In the genomic region with DNA sequence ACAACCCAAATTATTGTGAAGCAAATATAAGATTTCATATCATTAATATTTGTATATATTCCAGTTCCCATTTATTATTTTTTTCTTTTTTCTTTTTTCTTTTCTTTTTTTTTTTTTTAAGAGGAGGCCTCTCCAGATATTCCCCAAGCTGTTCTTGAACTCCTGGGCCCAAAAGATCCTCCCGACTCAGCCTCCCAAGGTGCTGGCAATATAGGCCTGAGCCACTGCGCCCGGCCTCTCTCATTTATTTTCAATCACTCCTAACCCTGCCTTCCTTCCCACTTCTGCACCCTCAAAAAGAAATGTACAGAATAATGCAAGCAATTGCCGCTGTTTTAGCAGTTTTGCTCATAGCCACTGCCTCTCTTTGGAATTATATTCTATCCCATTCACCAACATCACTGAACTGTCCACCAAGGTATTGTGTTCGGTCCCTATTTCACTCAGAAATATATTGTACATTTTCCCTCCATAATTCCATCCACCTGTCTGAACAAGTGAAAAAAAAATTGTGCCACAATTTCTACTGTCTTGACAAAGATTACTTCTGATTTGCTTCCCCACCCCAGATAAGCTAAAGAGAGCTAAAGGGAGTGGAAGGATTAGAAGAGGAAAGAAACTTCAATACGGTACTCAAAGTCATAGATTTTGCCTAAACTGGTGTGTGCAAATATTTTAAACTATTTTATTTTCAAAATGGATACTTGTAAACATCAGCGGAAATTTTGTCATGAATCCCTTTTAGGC, we compare ENCODE assay signal across 9 cellular contexts. TPM values are rescaled to one million over a fixed set of nuclear protein-coding genes. Genes with fewer than 3 reads are reported as not detected.
A peak's percentile ranks its signal among the peaks of the same experiment; 100 is the strongest.
DNase-seq lines count a peak whose midpoint lies in the region; ATAC-seq and TF ChIP-seq lines count a peak whose summit lies in the region.
"Had no signal": no experiment of that assay in that cellular context is flagged by ENCODE, and none has a peak within 500 bp of the region (broad histone marks: within the 10 kb centered on the region; RNA-seq: fewer than 3 reads in every experiment).

No MANE protein-coding gene starts in this region.

- TF ChIP-seq CTCF in HFF-Myc (IDR thresholded peaks at IDR 0.05; ENCODE audit: low read depth, low read length, missing control alignments) = no peak

- POLR2A ChIA-PET in activated CD4-positive, alpha-beta memory T cell treated with anti-CD3 and anti-CD28 coated beads for 36 hours (lab: Charles Lee) = interaction anchor here (0.9 to 7.0 kb wide), 15 partner anchors 12 to 154 kb away, joined by 3 to 88 read pairs (median 7); a partner anchor contains a TSS

- H3K4me1 Mint-ChIP-seq in activated CD4-positive, alpha-beta memory T cell treated with anti-CD3 and anti-CD28 coated beads for 36 hours (ENCODE audit: low read depth) = peaks cover 49% of the 10 kb centered on the region
- peaks cover 64% of the 10 kb centered on the region for H3K4me1 Mint-ChIP-seq in stimulated activated memory B cell treated with anti-CD40 and anti-IgM and Interleukin-4, amounts not matched to agents 10 μg/mL and 1 μg/mL and 100 μg/mL, for 72 hours

- H3K4me1 ChIP-seq in right cardiac atrium (ENCODE audit: control insufficient read depth, insufficient read depth, low read length) = no peaks in the 10 kb centered on the region

- peak overlapping the region; percentile 99 for H3K27ac Mint-ChIP-seq in activated CD4-positive, alpha-beta memory T cell treated with anti-CD3 and anti-CD28 coated beads for 36 hours
- H3K27ac Mint-ChIP-seq in stimulated activated memory B cell treated with anti-CD40 and anti-IgM and Interleukin-4, amounts not matched to agents 10 μg/mL and 1 μg/mL and 100 μg/mL, for 72 hours = peak overlapping the region; percentile 100

- no peaks in the 10 kb centered on the region for H3K9me3 Mint-ChIP-seq in activated CD4-positive, alpha-beta memory T cell treated with anti-CD3 and anti-CD28 coated beads for 36 hours
- H3K9me3 Mint-ChIP-seq in stimulated activated memory B cell treated with anti-CD40 and anti-IgM and Interleukin-4, amounts not matched to agents 10 μg/mL and 1 μg/mL and 100 μg/mL, for 72 hours = no peaks in the 10 kb centered on the region

- no peaks in the 10 kb centered on the region for H3K27me3 ChIP-seq in right cardiac atrium (ENCODE audit: control insufficient read depth, insufficient read depth)
- H3K27me3 ChIP-seq: adrenal gland had no signal

- H3K4me3 Mint-ChIP-seq in activated CD4-positive, alpha-beta memory T cell treated with anti-CD3 and anti-CD28 coated beads for 36 hours = peak overlapping the region; percentile 98
- H3K4me3 Mint-ChIP-seq in stimulated activated memory B cell treated with anti-CD40 and anti-IgM and Interleukin-4, amounts not matched to agents 10 μg/mL and 1 μg/mL and 100 μg/mL, for 72 hours = peak overlapping the region; percentile 95

- H3K9me3 ChIP-seq in right cardiac atrium (ENCODE audit: control insufficient read depth, low read length) = no peaks in the 10 kb centered on the region
- H3K9me3 ChIP-seq: adrenal gland had no signal

- DNase-seq in HFF-Myc (ENCODE audit: extremely low read depth, low read depth) (no peak), right cardiac atrium (no peak), NCI-H774 (lab: John Stamatoyannopoulos, UW) (no peak), amygdala (lab: John Stamatoyannopoulos, UW) (no peak)
- peak; percentile 49 for DNase-seq in activated CD4-positive, alpha-beta memory T cell treated with anti-CD3 and anti-CD28 coated beads for 36 hours

- no peak for ATAC-seq in right cardiac atrium
- ATAC-seq in stimulated activated memory B cell treated with anti-CD40 and anti-IgM and Interleukin-4, amounts not matched to agents 10 μg/mL and 1 μg/mL and 100 μg/mL, for 72 hours = no peak
- ATAC-seq in HG03439 (IDR thresholded peaks at IDR 0.05; ENCODE audit: unreplicated experiment) = no peak
- ATAC-seq in HG03520 (IDR thresholded peaks at IDR 0.05; ENCODE audit: unreplicated experiment) = no peak

- no peak overlapping the region for H3K27ac ChIP-seq in right cardiac atrium (ENCODE audit: low read length)

- H3K4me3 ChIP-seq in HFF-Myc (replicated peaks; ENCODE audit: low read depth, low read length) = peak overlapping the region; percentile 85
- H3K4me3 ChIP-seq in right cardiac atrium (ENCODE audit: low read length) = peak overlapping the region; percentile 90

- CTCF ChIA-PET in activated CD4-positive, alpha-beta memory T cell treated with anti-CD3 and anti-CD28 coated beads for 36 hours (lab: Charles Lee) = interaction anchor here (0.7 to 3.3 kb wide), 5 partner anchors 11 to 156 kb away, joined by 3 to 15 read pairs (median 4); no protein-coding TSS in a partner anchor

- intact Hi-C loops in activated CD4-positive, alpha-beta memory T cell treated with anti-CD3 and anti-CD28 coated beads for 36 hours (cut with micrococcal nuclease) = no loop called here
- intact Hi-C loops in right cardiac atrium (cut with DNase I) = loop anchor here (5.0 to 10.0 kb wide), 3 partner anchors 146 to 156 kb away; no protein-coding TSS in a partner anchor

- H3K27me3 Mint-ChIP-seq in activated CD4-positive, alpha-beta memory T cell treated with anti-CD3 and anti-CD28 coated beads for 36 hours = no peaks in the 10 kb centered on the region
- no peaks in the 10 kb centered on the region for H3K27me3 Mint-ChIP-seq in stimulated activated memory B cell treated with anti-CD40 and anti-IgM and Interleukin-4, amounts not matched to agents 10 μg/mL and 1 μg/mL and 100 μg/mL, for 72 hours

- WGBS in right cardiac atrium = 75% methylated on average over 7 of the region's 7 CpGs

- peaks cover 33% of the 10 kb centered on the region for H3K36me3 Mint-ChIP-seq in activated CD4-positive, alpha-beta memory T cell treated with anti-CD3 and anti-CD28 coated beads for 36 hours
- peaks cover 37% of the 10 kb centered on the region for H3K36me3 Mint-ChIP-seq in stimulated activated memory B cell treated with anti-CD40 and anti-IgM and Interleukin-4, amounts not matched to agents 10 μg/mL and 1 μg/mL and 100 μg/mL, for 72 hours

RNA-seq across cellular contexts. Expression of a gene that starts 1.9 kb away (rescaled TPM):
- 100 to 1,000 TPM; 215 to 228 TPM for total RNA-seq in activated CD4-positive, alpha-beta memory T cell treated with anti-CD3 and anti-CD28 coated beads for 36 hours
- 10 to 100 TPM; 26.2 to 27.5 (median 26.6) TPM for total RNA-seq in right cardiac atrium
- polyA plus RNA-seq in right cardiac atrium = 10.8 TPM

RNA-seq across cellular contexts. Expression of a gene that starts 12.6 kb away (rescaled TPM):
- 10 to 100 TPM; 20.7 to 22.8 TPM for total RNA-seq in activated CD4-positive, alpha-beta memory T cell treated with anti-CD3 and anti-CD28 coated beads for 36 hours
- 10 to 100 TPM; 23.2 to 29.5 (median 24.0) TPM for total RNA-seq in right cardiac atrium
- 13.1 TPM for polyA plus RNA-seq in right cardiac atrium

Comparison
In these comparisons a context has a peak if more than half of its experiments do, and no peak if none do; other contexts are left out.
1. RNA of a gene that starts 1.9 kb away (total RNA-seq): 215 to 228 TPM in activated CD4-positive, alpha-beta memory T cell treated with anti-CD3 and anti-CD28 coated beads for 36 hours; 26.2 to 27.5 TPM in right cardiac atrium; every median in the first group is over 4 times any median in the second.